9 cellular contexts compared by ENCODE assay signal in genomic region chr9:95461448-95462381, GRCh38. TPM values are rescaled to one million over a fixed set of nuclear protein-coding genes. Genes with fewer than 3 reads are reported as not detected.
DNase-seq lines count a peak whose midpoint lies in the region; ATAC-seq and TF ChIP-seq lines count a peak whose summit lies in the region.
"Had no signal": no experiment of that assay in that cellular context is flagged by ENCODE, and none has a peak within 500 bp of the region (broad histone marks: within the 10 kb centered on the region; RNA-seq: fewer than 3 reads in every experiment).

No MANE protein-coding gene starts in this region.

- H3K9me2 ChIP-seq in PC-9 (ENCODE audit: insufficient read depth), result no peaks in the 10 kb centered on the region

- no peaks in the 10 kb centered on the region for H3F3A ChIP-seq in PC-9 (ENCODE audit: insufficient read depth, low read depth)

- H3K9me3 Mint-ChIP-seq in CD4-positive, alpha-beta memory T cell, result peaks cover 0 to 2% (median 0%) of the 10 kb centered on the region in 8 donors
- H3K9me3 Mint-ChIP-seq in natural killer cell treated with Interleukin-12 subunit alpha and Interleukin-12 subunit beta and Interleukin-15 and Interleukin-18, amount 100 ng/mL, for 72 hours, result no peaks in the 10 kb centered on the region

- H3K27me3 Mint-ChIP-seq in CD4-positive, alpha-beta memory T cell, result peaks cover 0 to 2% of the 10 kb centered on the region in 2 donors
- H3K27me3 Mint-ChIP-seq in natural killer cell treated with Interleukin-12 subunit alpha and Interleukin-12 subunit beta and Interleukin-15 and Interleukin-18, amount 100 ng/mL, for 72 hours, result no peaks in the 10 kb centered on the region

- peaks cover 27 to 55% (median 41%) of the 10 kb centered on the region in 4 donors for H3K4me1 Mint-ChIP-seq in CD4-positive, alpha-beta memory T cell
- peaks cover 38 to 49% of the 10 kb centered on the region in 2 donors for H3K4me1 Mint-ChIP-seq in natural killer cell treated with Interleukin-12 subunit alpha and Interleukin-12 subunit beta and Interleukin-15 and Interleukin-18, amount 100 ng/mL, for 72 hours (ENCODE audit: low read depth in 2 of 2)

- H3K36me3 Mint-ChIP-seq in CD4-positive, alpha-beta memory T cell, result peaks cover 30 to 41% of the 10 kb centered on the region in 2 donors
- peaks cover 12% of the 10 kb centered on the region for H3K36me3 Mint-ChIP-seq in natural killer cell treated with Interleukin-12 subunit alpha and Interleukin-12 subunit beta and Interleukin-15 and Interleukin-18, amount 100 ng/mL, for 72 hours

- TF ChIP-seq CTCF in PC-9 (conservative IDR thresholded peaks at IDR 0.05), result no peak

- peaks cover 26% of the 10 kb centered on the region for H3K4me1 ChIP-seq in CD4-positive, alpha-beta memory T cell (ENCODE audit: insufficient read depth, low read length)
- no peaks in the 10 kb centered on the region for H3K4me1 ChIP-seq in PC-9 (replicated peaks; ENCODE audit: insufficient read depth)

- peak overlapping the region; percentile 22 for H3K27ac ChIP-seq in CD4-positive, alpha-beta memory T cell (ENCODE audit: low read depth, low read length)
- H3K27ac ChIP-seq in caudate nucleus (ENCODE audit: low read depth, low read length), result peak overlapping the region; percentile 83
- H3K27ac ChIP-seq in PC-9, result no peak overlapping the region
- H3K27ac ChIP-seq: thoracic aorta had no signal

- H3K79me2 ChIP-seq in PC-9 (ENCODE audit: low read depth), result no peaks in the 10 kb centered on the region

- no peak for DNase-seq in CD4-positive, alpha-beta memory T cell
- DNase-seq in caudate nucleus (lab: John Stamatoyannopoulos, UW), result peak in 2 of 61 donors; percentile 12 to 21
- no peak for DNase-seq in natural killer cell treated with Interleukin-12 subunit alpha and Interleukin-12 subunit beta and Interleukin-15 and Interleukin-18, amount 100 ng/mL, for 72 hours (ENCODE audit: low spot score)
- no peak for DNase-seq in NCI-H69 (lab: John Stamatoyannopoulos, UW)
- no peak for DNase-seq in stimulated activated CD4-positive, alpha-beta T cell treated with anti-CD3 and anti-CD28 coated beads, Interleukin-4, amount 100 ng/mL, for 4 hours
- no peak for DNase-seq in PC-9
- DNase-seq in stimulated activated CD4-positive, alpha-beta T cell treated with anti-CD3 and anti-CD28 coated beads, Interleukin-12 subunit alpha, Interleukin-12 subunit beta, amount 100 ng/mL, for 4 hours, result no peak

- peak overlapping the region in 6 of 7 donors; percentile 74 to 90 (median 86) for H3K27ac Mint-ChIP-seq in CD4-positive, alpha-beta memory T cell
- H3K27ac Mint-ChIP-seq in natural killer cell treated with Interleukin-12 subunit alpha and Interleukin-12 subunit beta and Interleukin-15 and Interleukin-18, amount 100 ng/mL, for 72 hours, result peak overlapping the region; percentile 80 to 83

- no peaks in the 10 kb centered on the region for H3K27me3 ChIP-seq in CD4-positive, alpha-beta memory T cell (ENCODE audit: insufficient read depth, low read length)
- H3K27me3 ChIP-seq in PC-9 (ENCODE audit: insufficient read depth, low read depth), result no peaks in the 10 kb centered on the region

- POLR2A ChIA-PET in CD4-positive, alpha-beta memory T cell (lab: Charles Lee; ENCODE audit: partially characterized antibody), result interaction anchor here (1.0 to 2.5 kb wide), 4 partner anchors 33 to 414 kb away, joined by 8 to 14 read pairs (median 12); partner anchors contain the start of gene ERCC6L2
- POLR2A ChIA-PET in PC-9 (lab: Charles Lee; ENCODE audit: unreplicated experiment), result no interaction called here

- peak; percentile 5 for ATAC-seq in HG03378 (IDR thresholded peaks at IDR 0.05; ENCODE audit: unreplicated experiment)
- no peak for ATAC-seq in natural killer cell treated with Interleukin-12 subunit alpha and Interleukin-12 subunit beta and Interleukin-15 and Interleukin-18, amount 100 ng/mL, for 72 hours

- peak overlapping the region; percentile 5 to 40 for H3K4me3 ChIP-seq in CD4-positive, alpha-beta memory T cell (ENCODE audit: low read length in 2 of 2)
- H3K4me3 ChIP-seq in PC-9, result no peak overlapping the region

- no peak overlapping the region for H3K4me2 ChIP-seq in PC-9

- no peaks in the 10 kb centered on the region for H4K20me1 ChIP-seq in PC-9 (ENCODE audit: insufficient read depth)

- no peak overlapping the region for H2AFZ ChIP-seq in PC-9

- CTCF ChIA-PET in CD4-positive, alpha-beta memory T cell (lab: Charles Lee; ENCODE audit: partially characterized antibody), result interaction anchor here (0.9 kb wide), 1 partner anchor 45 kb away, joined by 3 read pairs; no protein-coding TSS in a partner anchor
- CTCF ChIA-PET in PC-9 (lab: Charles Lee), result no interaction called here

- H3K4me3 Mint-ChIP-seq in CD4-positive, alpha-beta memory T cell, result peak overlapping the region; percentile 83 to 90 (median 88)
- H3K4me3 Mint-ChIP-seq in natural killer cell treated with Interleukin-12 subunit alpha and Interleukin-12 subunit beta and Interleukin-15 and Interleukin-18, amount 100 ng/mL, for 72 hours, result peak overlapping the region; percentile 95

- H3K36me3 ChIP-seq in CD4-positive, alpha-beta memory T cell (ENCODE audit: insufficient read depth, low read length), result peaks cover 6% of the 10 kb centered on the region
- H3K36me3 ChIP-seq in PC-9 (ENCODE audit: low read depth), result peaks cover 4% of the 10 kb centered on the region; the same call in 1 of the 2 replicates

- intact Hi-C loops in CD4-positive, alpha-beta memory T cell (cut with micrococcal nuclease), result loop anchor here (1.0 kb wide), 2 partner anchors 33 to 46 kb away; no protein-coding TSS in a partner anchor
- intact Hi-C loops in PC-9 (cut with micrococcal nuclease; ENCODE audit: unreplicated experiment), result no loop called here

- H3K9me3 ChIP-seq in CD4-positive, alpha-beta memory T cell (ENCODE audit: control insufficient read depth in 1 of 2, low read length in 2 of 2), result no peaks in the 10 kb centered on the region
- H3K9me3 ChIP-seq in PC-9 (ENCODE audit: insufficient read depth, low read depth), result no peaks in the 10 kb centered on the region
- H3K9me3 ChIP-seq: thoracic aorta had no signal

- BruUV-seq in PC-9 (replicated peaks; lab: Mats Ljungman, UMichigan), result no TSS peak

RNA-seq across cellular contexts. Expression of gene PTCH1, which starts 55.1 kb away (rescaled TPM):
- 10 to 100 TPM; 18.8 to 23.0 TPM for total RNA-seq in CD4-positive, alpha-beta memory T cell
- 10 to 100 TPM in 1 of 2 donors, 1 to 10 TPM in 1; 2.7 to 13.5 TPM for polyA plus RNA-seq in CD4-positive, alpha-beta memory T cell
- total RNA-seq in natural killer cell treated with Interleukin-12 subunit alpha and Interleukin-12 subunit beta and Interleukin-15 and Interleukin-18, amount 100 ng/mL, for 72 hours, result 10 to 100 TPM; 15.2 to 15.9 TPM
- 23.0 and 33.4 TPM in 2 replicates for total RNA-seq in PC-9 (2021)
